ENCODE assay signal across 9 cellular contexts in the genomic region with DNA sequence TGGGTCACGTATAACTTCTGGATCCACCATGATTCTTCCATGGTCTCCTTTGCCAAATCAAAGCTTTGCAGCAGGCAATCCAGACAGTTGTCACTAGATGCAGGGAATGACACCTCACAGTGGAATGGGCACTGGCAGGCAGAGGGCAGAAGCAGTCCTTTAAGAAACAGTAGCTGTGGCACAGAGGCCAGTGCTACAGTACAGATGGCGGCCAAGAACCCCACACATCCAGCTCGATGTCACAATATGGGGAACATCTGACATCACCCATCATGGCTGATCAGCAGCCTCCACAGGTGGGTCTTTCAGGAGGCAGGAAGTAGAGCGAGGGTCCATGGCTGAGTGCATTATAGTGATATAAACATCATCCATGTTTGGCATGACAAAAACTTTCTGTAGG. TPM values are rescaled to one million over a fixed set of nuclear protein-coding genes. Genes with fewer than 3 reads are reported as not detected.
DNase-seq lines count a peak whose midpoint lies in the region; ATAC-seq and TF ChIP-seq lines count a peak whose summit lies in the region.
"Had no signal": no experiment of that assay in that cellular context is flagged by ENCODE, and none has a peak within 500 bp of the region (broad histone marks: within the 10 kb centered on the region; RNA-seq: fewer than 3 reads in every experiment).

No MANE protein-coding gene starts in this region.

- H3K27ac ChIP-seq in DND-41 (ENCODE audit: low read length) (peak overlapping the region; percentile 19; the same call in 1 of the 2 replicates), IMR-90 (ENCODE audit: insufficient read depth, low read length) (no peak overlapping the region)
- peak overlapping the region; percentile 35 for H3K27ac ChIP-seq in naive thymus-derived CD4-positive, alpha-beta T cell (ENCODE audit: low read depth, low read length)

- H3K4me2 ChIP-seq in DND-41 (ENCODE audit: insufficient read depth, low read length), result no peak overlapping the region
- H3K4me2 ChIP-seq in IMR-90 (ENCODE audit: low read depth, low read length), result no peak overlapping the region

- peaks cover 7 to 29% of the 10 kb centered on the region in 2 experiments; a peak in 3 of 4 replicates for H3K79me1 ChIP-seq in IMR-90 (ENCODE audit: low read depth in 1 of 2, low read length in 2 of 2)

- H3K36me3 ChIP-seq in DND-41 (ENCODE audit: insufficient read depth, low read length) (peaks cover 42% of the 10 kb centered on the region), IMR-90 (ENCODE audit: control insufficient read depth, insufficient read depth, low read length) (peaks cover 12% of the 10 kb centered on the region; the same call in 1 of the 2 replicates)
- peaks cover 0 to 21% (median 5%) of the 10 kb centered on the region in 3 experiments for H3K36me3 ChIP-seq in naive thymus-derived CD4-positive, alpha-beta T cell (ENCODE audit: control insufficient read depth in 2 of 3, insufficient read depth in 3 of 3, low read length in 3 of 3)

- TF ChIP-seq RAD21 in IMR-90 (IDR thresholded peaks at IDR 0.05; ENCODE audit: low read length), result no peak

- H3K4me1 ChIP-seq in DND-41 (ENCODE audit: insufficient read depth, low read length), result peaks cover 20% of the 10 kb centered on the region
- peaks cover 5% of the 10 kb centered on the region for H3K4me1 ChIP-seq in IMR-90 (ENCODE audit: control insufficient read depth, insufficient read depth, low read length)
- peaks cover 11 to 12% of the 10 kb centered on the region in 2 donors for H3K4me1 ChIP-seq in naive thymus-derived CD4-positive, alpha-beta T cell (ENCODE audit: control insufficient read depth in 2 of 2, insufficient read depth in 2 of 2, low read length in 2 of 2)

- H4K5ac ChIP-seq in IMR-90 (ENCODE audit: low read depth, low read length), result no peak overlapping the region

- H2AK9ac ChIP-seq in IMR-90 (replicated peaks; ENCODE audit: low read depth, low read length, poor library complexity), result peak overlapping the region; percentile 18

- peaks cover 26% of the 10 kb centered on the region for H3K4me1 Mint-ChIP-seq in activated naive CD8-positive, alpha-beta T cell treated with anti-CD3 and anti-CD28 coated beads for 36 hours
- H3K4me1 Mint-ChIP-seq in naive thymus-derived CD4-positive, alpha-beta T cell, result peaks cover 9 to 34% (median 27%) of the 10 kb centered on the region in 7 donors

- BruUV-seq in IMR-90 (replicated peaks; lab: Mats Ljungman, UMichigan), result no TSS peak

- no peak overlapping the region for H3K4me3 ChIP-seq in DND-41 (ENCODE audit: low read depth in 1 of 2, low read length in 2 of 2)
- H3K4me3 ChIP-seq in IMR-90 (ENCODE audit: insufficient read depth, low read depth, low read length), result no peak overlapping the region
- H3K4me3 ChIP-seq in naive thymus-derived CD4-positive, alpha-beta T cell (ENCODE audit: low read length), result no peak overlapping the region
- H3K4me3 ChIP-seq: HAP-1 had no signal

- dilution Hi-C loops in IMR-90 (cut with HindIII; ENCODE audit: low sequenced_read_pairs, unreplicated experiment), result no loop called here

- ATAC-seq in DND-41 (ENCODE audit: insufficient read depth, low read depth) (no peak), IMR-90 (ENCODE audit: low read depth) (no peak), HG03097 (IDR thresholded peaks at IDR 0.05; ENCODE audit: low FRiP score, unreplicated experiment) (no peak), GM21423 (IDR thresholded peaks at IDR 0.05; ENCODE audit: unreplicated experiment) (no peak)
- no peak for ATAC-seq in naive thymus-derived CD4-positive, alpha-beta T cell

- H2BK120ac ChIP-seq in IMR-90 (ENCODE audit: low read depth, low read length), result no peak overlapping the region

- intact Hi-C loops in IMR-90 (cut with micrococcal nuclease), result no loop called here
- intact Hi-C loops in naive thymus-derived CD4-positive, alpha-beta T cell (cut with micrococcal nuclease), result loop anchor here (5.0 to 10.0 kb wide), 6 partner anchors 231 to 829 kb away; a partner anchor contains a TSS

- no peak overlapping the region for H3K56ac ChIP-seq in IMR-90 (ENCODE audit: extremely low read depth, insufficient read depth, low read length)

- in situ Hi-C loops in IMR-90 (cut with MboI; ENCODE audit: low sequenced_read_pairs), result loop anchor here (5.0 kb wide), 1 partner anchor 134 kb away; no protein-coding TSS in a partner anchor

- peak overlapping the region; percentile 31 for H2BK5ac ChIP-seq in IMR-90 (ENCODE audit: low read depth, low read length, poor library complexity, severe bottlenecking)

- H3K4me3 Mint-ChIP-seq in activated naive CD8-positive, alpha-beta T cell treated with anti-CD3 and anti-CD28 coated beads for 36 hours, result peak overlapping the region; percentile 51
- peak overlapping the region in 1 of 10 donors; percentile 65 for H3K4me3 Mint-ChIP-seq in naive thymus-derived CD4-positive, alpha-beta T cell

- no peak for TF ChIP-seq POLR2A in IMR-90 (IDR thresholded peaks at IDR 0.05; ENCODE audit: low read depth, low read length)

- 0 out of 2 replicates have a peak overlapping the region, but pooled peaks have one; percentile 3 for H3K23ac ChIP-seq in IMR-90 (ENCODE audit: low read depth, low read length)

- H3K14ac ChIP-seq in IMR-90 (replicated peaks; ENCODE audit: low read depth, low read length), result no peak overlapping the region

- no peaks in the 10 kb centered on the region for H3K27me3 Mint-ChIP-seq in activated naive CD8-positive, alpha-beta T cell treated with anti-CD3 and anti-CD28 coated beads for 36 hours
- H3K27me3 Mint-ChIP-seq in naive thymus-derived CD4-positive, alpha-beta T cell, result no peaks in the 10 kb centered on the region

- peak; percentile 28 for TF ChIP-seq CTCF in DND-41 (IDR thresholded peaks at IDR 0.05; ENCODE audit: borderline replicate concordance, extremely low read depth, low read length, poor library complexity, severe bottlenecking)
- TF ChIP-seq CTCF in IMR-90 (conservative IDR thresholded peaks at IDR 0.05; ENCODE audit: low read depth, low read length), result no peak

- H3K36me3 Mint-ChIP-seq in activated naive CD8-positive, alpha-beta T cell treated with anti-CD3 and anti-CD28 coated beads for 36 hours, result peaks cover 22% of the 10 kb centered on the region
- H3K36me3 Mint-ChIP-seq in naive thymus-derived CD4-positive, alpha-beta T cell, result peaks cover 7 to 30% (median 20%) of the 10 kb centered on the region in 5 donors

- CTCF ChIA-PET in IMR-90 (lab: Yijun Ruan, JAX), result interaction anchor here (1.0 to 1.1 kb wide), 2 partner anchors 15 to 61 kb away, joined by 3 to 4 read pairs; no protein-coding TSS in a partner anchor
- CTCF ChIA-PET in naive thymus-derived CD4-positive, alpha-beta T cell (lab: Charles Lee), result interaction anchor here (0.7 to 1.6 kb wide), 5 partner anchors 15 to 261 kb away, joined by 3 to 7 read pairs (median 3); a partner anchor contains a TSS

- no peak overlapping the region for H2BK20ac ChIP-seq in IMR-90 (ENCODE audit: low read depth, low read length)

- H2AFZ ChIP-seq in DND-41 (ENCODE audit: low read depth, low read length) (no peak overlapping the region), IMR-90 (replicated peaks; ENCODE audit: low read length, poor library complexity) (peak overlapping the region; percentile 64)

- H3K18ac ChIP-seq in IMR-90 (ENCODE audit: low read depth, low read length), result no peak overlapping the region

- DNase-seq in DND-41 (peak; percentile 19), IMR-90 (no peak), A172 (ENCODE audit: low spot score) (no peak), NCI-H146 (lab: John Stamatoyannopoulos, UW) (no peak)
- DNase-seq in activated naive CD8-positive, alpha-beta T cell treated with anti-CD3 and anti-CD28 coated beads for 36 hours, result no peak
- DNase-seq in naive thymus-derived CD4-positive, alpha-beta T cell, result peak in 1 of 9 donors; percentile 21

- H2BK15ac ChIP-seq in IMR-90 (ENCODE audit: low read depth, low read length), result no peak overlapping the region

- no peak overlapping the region for H3K9ac ChIP-seq in DND-41 (ENCODE audit: low read depth, low read length)
- H3K9ac ChIP-seq in IMR-90 (ENCODE audit: low read depth, low read length), result no peak overlapping the region

- H3K27ac Mint-ChIP-seq in activated naive CD8-positive, alpha-beta T cell treated with anti-CD3 and anti-CD28 coated beads for 36 hours, result no peak overlapping the region
- H3K27ac Mint-ChIP-seq in naive thymus-derived CD4-positive, alpha-beta T cell, result peak overlapping the region in 7 of 9 donors; percentile 25 to 81 (median 72)

- H4K20me1 ChIP-seq in DND-41 (ENCODE audit: insufficient read depth, low read length) (0 out of 2 replicates have a peak, but pooled peaks cover 5% of the 10 kb centered on the region), IMR-90 (ENCODE audit: insufficient read depth, low read length) (peaks cover 24% of the 10 kb centered on the region)

- POLR2A ChIA-PET in IMR-90 (lab: Charles Lee; ENCODE audit: unreplicated experiment), result no interaction called here
- POLR2A ChIA-PET in naive thymus-derived CD4-positive, alpha-beta T cell (lab: Charles Lee), result interaction anchor here (0.7 to 9.4 kb wide), 13 partner anchors 8 to 358 kb away, joined by 3 to 173 read pairs (median 4); a partner anchor contains a TSS

- no peaks in the 10 kb centered on the region for H3K9me3 Mint-ChIP-seq in activated naive CD8-positive, alpha-beta T cell treated with anti-CD3 and anti-CD28 coated beads for 36 hours
- peaks cover 0 to 5% (median 0%) of the 10 kb centered on the region in 11 donors for H3K9me3 Mint-ChIP-seq in naive thymus-derived CD4-positive, alpha-beta T cell

- H3K27me3 ChIP-seq in DND-41 (ENCODE audit: insufficient read depth, low read length, poor library complexity) (no peaks in the 10 kb centered on the region), IMR-90 (ENCODE audit: control insufficient read depth, insufficient read depth, low read length) (no peaks in the 10 kb centered on the region)
- H3K27me3 ChIP-seq in naive thymus-derived CD4-positive, alpha-beta T cell (ENCODE audit: control insufficient read depth in 2 of 2, insufficient read depth in 2 of 2, low read length in 2 of 2), result no peaks in the 10 kb centered on the region

- no peak overlapping the region for H2AK5ac ChIP-seq in IMR-90 (ENCODE audit: low read depth, low read length)

- H4K8ac ChIP-seq in IMR-90 (ENCODE audit: low read depth in 2 of 2, low read length in 2 of 2), result no peak overlapping the region

- H4K91ac ChIP-seq in IMR-90 (ENCODE audit: insufficient read depth, low read depth, low read length), result no peak overlapping the region

- H3K9me1 ChIP-seq in IMR-90 (ENCODE audit: insufficient read depth, low read length), result peaks cover 11% of the 10 kb centered on the region

- WGBS in IMR-90 (ENCODE audit: extremely low coverage in 2 of 2, insufficient read length in 1 of 2), 2 experiments, result 100% methylated on average over 1 of the region's 4 CpGs; no CpG with 5 or more reads in 1 of the 2 experiments

- H3K9me3 ChIP-seq in DND-41 (ENCODE audit: insufficient read depth, low read length, severe bottlenecking) (no peaks in the 10 kb centered on the region), IMR-90 (ENCODE audit: control insufficient read depth, insufficient read depth, low read length) (no peaks in the 10 kb centered on the region)
- H3K9me3 ChIP-seq in naive thymus-derived CD4-positive, alpha-beta T cell (ENCODE audit: control insufficient read depth in 2 of 3, low read length in 3 of 3), result no peaks in the 10 kb centered on the region
- H3K9me3 ChIP-seq: HAP-1 had no signal

- no peak overlapping the region for H3K4ac ChIP-seq in IMR-90 (ENCODE audit: low read depth, low read length)

- H3K79me2 ChIP-seq in DND-41 (ENCODE audit: insufficient read depth, low read length), result peaks cover 17% of the 10 kb centered on the region

RNA-seq across cellular contexts. Expression of a gene that starts 18.8 kb away (rescaled TPM):
- 2.2 and 2.7 TPM in 2 replicates for total RNA-seq in IMR-90 (2012; rRNA removed)
- 3.7 and 4.1 TPM in 2 replicates for polyA plus RNA-seq in IMR-90 (2012; rRNA removed)
- 3.2 and 3.4 TPM in 2 replicates for polyA plus RNA-seq in IMR-90 (2012; cell fraction: cytosol; rRNA removed)
- polyA plus RNA-seq in IMR-90 (2012; cell fraction: nucleus; rRNA removed; ENCODE audit: low replicate concordance), result 7.5 and 10.9 TPM in 2 replicates
- 1 to 10 TPM; 7.6 to 9.0 TPM for total RNA-seq in activated naive CD8-positive, alpha-beta T cell treated with anti-CD3 and anti-CD28 coated beads for 36 hours
- total RNA-seq in naive thymus-derived CD4-positive, alpha-beta T cell, result 100 to 1,000 TPM in 1 of 5 experiments, 10 to 100 TPM in 4; 52.6 to 110 (median 62.9) TPM
- polyA plus RNA-seq in naive thymus-derived CD4-positive, alpha-beta T cell, result 10 to 100 TPM; 15.7 to 19.7 TPM
- total RNA-seq in A172 (2014; rRNA removed; shearing (Covaris generic)), result 2.1 and 2.4 TPM in 2 replicates

Comparison
In these comparisons a context has a peak if more than half of its experiments do, and no peak if none do; other contexts are left out.
1. RNA of a gene that starts 18.8 kb away (total RNA-seq): 52.6 to 110 TPM in naive thymus-derived CD4-positive, alpha-beta T cell; 7.6 to 9.0 TPM in activated naive CD8-positive, alpha-beta T cell treated with anti-CD3 and anti-CD28 coated beads for 36 hours, 2.2 to 2.7 TPM in IMR-90 and 2.1 to 2.4 TPM in A172; every median in the first group is over 4 times any median in the second.